Comparison of ENCODE assay signal across 16 cellular contexts in genomic region chr5:1136814-1137213, GRCh38.
"Had no signal": no experiment of that assay in that cellular context is flagged by ENCODE, and none has a peak within 500 bp of the region (broad histone marks: within the 10 kb centered on the region; RNA-seq: fewer than 3 reads in every experiment).

No MANE protein-coding gene starts in this region.

- H3K4me3 Mint-ChIP-seq: activated CD4-positive, alpha-beta T cell treated with anti-CD3 and anti-CD28 coated beads for 36 hours; activated CD8-positive, alpha-beta memory T cell treated with anti-CD3 and anti-CD28 coated beads, Interleukin-2, amount 10 ng/mL, durations not matched to agents 7 days and 5 days; activated naive CD8-positive, alpha-beta T cell had no signal

- H3K4me3 ChIP-seq: colonic mucosa, gastrocnemius medialis, left ventricle myocardium inferior, thyroid gland, uterus had no signal

- DNase-seq: activated CD4-positive, alpha-beta T cell treated with anti-CD3 and anti-CD28 coated beads for 36 hours; activated CD4-positive, alpha-beta T cell treated with anti-CD3 and anti-CD28 coated beads, Interleukin-2, amount 50 U/mL, for 48 hours; activated CD8-positive, alpha-beta memory T cell treated with anti-CD3 and anti-CD28 coated beads, Interleukin-2, amount 10 ng/mL, durations not matched to agents 7 days and 5 days; amniotic stem cell; central memory CD4-positive, alpha-beta T cell; colonic mucosa; gastrocnemius medialis; left ventricle myocardium inferior; mammary epithelial cell; spleen; stimulated activated naive CD4-positive, alpha-beta T cell; thyroid gland; uterus had no signal

- H3K9me3 ChIP-seq: colonic mucosa, gastrocnemius medialis, heart right ventricle, left ventricle myocardium inferior, spleen, thyroid gland, uterus had no signal

- H3K4me1 ChIP-seq: parathyroid adenoma, uterus had no signal

- H3K4me1 Mint-ChIP-seq: activated CD8-positive, alpha-beta memory T cell treated with anti-CD3 and anti-CD28 coated beads, Interleukin-2, amount 10 ng/mL, durations not matched to agents 7 days and 5 days had no signal

- H3K27ac ChIP-seq: colonic mucosa, gastrocnemius medialis, left ventricle myocardium inferior, parathyroid adenoma, thyroid gland, uterus had no signal

- H3K27ac Mint-ChIP-seq: activated CD4-positive, alpha-beta T cell treated with anti-CD3 and anti-CD28 coated beads for 36 hours; activated CD8-positive, alpha-beta memory T cell treated with anti-CD3 and anti-CD28 coated beads, Interleukin-2, amount 10 ng/mL, durations not matched to agents 7 days and 5 days; activated naive CD8-positive, alpha-beta T cell had no signal

- ATAC-seq: activated CD4-positive, alpha-beta T cell treated with anti-CD3 and anti-CD28 coated beads for 36 hours; activated CD8-positive, alpha-beta memory T cell treated with anti-CD3 and anti-CD28 coated beads, Interleukin-2, amount 10 ng/mL, durations not matched to agents 7 days and 5 days; gastrocnemius medialis; heart right ventricle had no signal

- H3K36me3 Mint-ChIP-seq: activated CD8-positive, alpha-beta memory T cell treated with anti-CD3 and anti-CD28 coated beads, Interleukin-2, amount 10 ng/mL, durations not matched to agents 7 days and 5 days; activated naive CD8-positive, alpha-beta T cell had no signal

- H3K36me3 ChIP-seq: colonic mucosa, gastrocnemius medialis, heart right ventricle, left ventricle myocardium inferior, spleen, thyroid gland, uterus had no signal

- H3K27me3 Mint-ChIP-seq: activated CD8-positive, alpha-beta memory T cell treated with anti-CD3 and anti-CD28 coated beads, Interleukin-2, amount 10 ng/mL, durations not matched to agents 7 days and 5 days; activated naive CD8-positive, alpha-beta T cell had no signal

- H3K27me3 ChIP-seq: colonic mucosa, heart right ventricle, thyroid gland, uterus had no signal
